Comparison of ENCODE assay signal across 9 cellular contexts in genomic region chr15:85615930-85616329, GRCh38.
A peak's percentile ranks its signal among the peaks of the same experiment; 100 is the strongest.
DNase-seq lines count a peak whose midpoint lies in the region; ATAC-seq, FAIRE-seq and TF ChIP-seq lines count a peak whose summit lies in the region.
"Had no signal": no experiment of that assay in that cellular context is flagged by ENCODE, and none has a peak within 500 bp of the region (broad histone marks: within the 10 kb centered on the region; RNA-seq: fewer than 3 reads in every experiment).

No MANE protein-coding gene starts in this region.

- no peak overlapping the region for H3K4me3 Mint-ChIP-seq in activated naive CD8-positive, alpha-beta T cell treated with anti-CD3 and anti-CD28 coated beads, Interleukin-2, amount 10 ng/mL, durations not matched to agents 7 days and 5 days

- peak; percentile 57 for ATAC-seq in GM19023 (IDR thresholded peaks at IDR 0.05; ENCODE audit: unreplicated experiment)
- peak; percentile 38 for ATAC-seq in activated naive CD8-positive, alpha-beta T cell treated with anti-CD3 and anti-CD28 coated beads, Interleukin-2, amount 10 ng/mL, durations not matched to agents 7 days and 5 days (ENCODE audit: low read depth)
- ATAC-seq in GM19467 (IDR thresholded peaks at IDR 0.05; ENCODE audit: unreplicated experiment), result no peak

- POLR2A ChIA-PET in activated naive CD8-positive, alpha-beta T cell treated with anti-CD3 and anti-CD28 coated beads, Interleukin-2, amount 10 ng/mL, durations not matched to agents 7 days and 5 days (lab: Charles Lee), result interaction anchor here (1.1 kb wide), 1 partner anchor 35 kb away, joined by 3 read pairs; no protein-coding TSS in a partner anchor

- peak; percentile 28 for DNase-seq in HuH-7 (ENCODE audit: low spot score)
- no peak for DNase-seq in activated naive CD8-positive, alpha-beta T cell treated with anti-CD3 and anti-CD28 coated beads, Interleukin-2, amount 10 ng/mL, durations not matched to agents 7 days and 5 days
- peak; percentile 44 for DNase-seq in iPS DF 4.7 (ENCODE audit: extremely low read depth, low spot score)
- no peak for DNase-seq in tibial artery
- DNase-seq in RCC 7860 (ENCODE audit: low spot score), result no peak

- no peak for FAIRE-seq in RCC 7860 (lab: Jason Lieb, UNC)

- intact Hi-C loops in tibial artery (cut with DNase I; ENCODE audit: low total_unique reads), result loop anchor here (10.0 kb wide), 1 partner anchor 109 kb away; no protein-coding TSS in a partner anchor

- H3K27me3 Mint-ChIP-seq in activated naive CD8-positive, alpha-beta T cell treated with anti-CD3 and anti-CD28 coated beads, Interleukin-2, amount 10 ng/mL, durations not matched to agents 7 days and 5 days, result no peaks in the 10 kb centered on the region

- TF ChIP-seq CTCF in C4-2B (conservative IDR thresholded peaks at IDR 0.05) (peak; percentile 47), tibial artery (IDR thresholded peaks at IDR 0.05) (peak; percentile 25 to 30)

- H3K27ac ChIP-seq in C4-2B (no peak overlapping the region), tibial artery (peak overlapping the region; percentile 83 to 85)

- no peaks in the 10 kb centered on the region for H3K9me3 ChIP-seq in tibial artery
- H3K9me3 ChIP-seq: neutrophil had no signal

- peaks cover 4% of the 10 kb centered on the region for H3K36me3 Mint-ChIP-seq in activated naive CD8-positive, alpha-beta T cell treated with anti-CD3 and anti-CD28 coated beads, Interleukin-2, amount 10 ng/mL, durations not matched to agents 7 days and 5 days

- no peaks in the 10 kb centered on the region for H3K9me3 Mint-ChIP-seq in activated naive CD8-positive, alpha-beta T cell treated with anti-CD3 and anti-CD28 coated beads, Interleukin-2, amount 10 ng/mL, durations not matched to agents 7 days and 5 days

- no peak overlapping the region for H3K27ac Mint-ChIP-seq in activated naive CD8-positive, alpha-beta T cell treated with anti-CD3 and anti-CD28 coated beads, Interleukin-2, amount 10 ng/mL, durations not matched to agents 7 days and 5 days

- H3K4me1 Mint-ChIP-seq in activated naive CD8-positive, alpha-beta T cell treated with anti-CD3 and anti-CD28 coated beads, Interleukin-2, amount 10 ng/mL, durations not matched to agents 7 days and 5 days, result peaks cover 8% of the 10 kb centered on the region

- H3K4me3 ChIP-seq in tibial artery, result no peak overlapping the region

- no peaks in the 10 kb centered on the region for H3K36me3 ChIP-seq in tibial artery

- H3K27me3 ChIP-seq in tibial artery, result no peaks in the 10 kb centered on the region
- H3K27me3 ChIP-seq: neutrophil had no signal

- H3K4me1 ChIP-seq in tibial artery, result peaks cover 0 to 48% (median 22%) of the 10 kb centered on the region in 4 donors

Comparison
In these comparisons a context has a peak if more than half of its experiments do, and no peak if none do; other contexts are left out.
1. DNase-seq: peak in HuH-7 (single experiment) and iPS DF 4.7 (single experiment); none in activated naive CD8-positive, alpha-beta T cell treated with anti-CD3 and anti-CD28 coated beads, Interleukin-2, amount 10 ng/mL, durations not matched to agents 7 days and 5 days (single experiment), tibial artery (0 of 2) and RCC 7860 (single experiment).